13 cellular contexts compared by ENCODE assay signal in the genomic region with DNA sequence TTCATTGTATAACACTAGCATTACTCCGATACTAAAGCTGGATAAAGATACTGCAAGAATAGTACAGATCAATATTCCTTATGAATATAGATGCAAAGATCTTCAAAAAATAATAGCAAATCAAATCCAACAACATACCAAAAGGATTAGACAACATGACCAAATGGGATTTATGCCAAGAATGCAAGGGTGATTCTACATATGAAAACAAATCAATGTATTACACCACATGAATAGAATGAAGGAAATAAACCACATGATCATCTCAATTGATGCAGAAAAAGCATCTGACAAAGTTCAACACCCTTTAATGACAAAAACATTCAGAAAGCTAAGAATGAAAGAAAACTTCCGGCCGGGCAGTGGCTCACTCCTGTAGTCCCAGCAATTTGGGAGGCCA. TPM values are rescaled to one million over a fixed set of nuclear protein-coding genes. Genes with fewer than 3 reads are reported as not detected.
A peak's percentile ranks its signal among the peaks of the same experiment; 100 is the strongest.
DNase-seq lines count a peak whose midpoint lies in the region; ATAC-seq and TF ChIP-seq lines count a peak whose summit lies in the region.
"Had no signal": no experiment of that assay in that cellular context is flagged by ENCODE, and none has a peak within 500 bp of the region (broad histone marks: within the 10 kb centered on the region; RNA-seq: fewer than 3 reads in every experiment).

No MANE protein-coding gene starts in this region.

- WGBS in GM23248 (ENCODE audit: low coverage in 1 of 2, low lambda C conversion rate in 2 of 2, missing lambda C conversion rate in 2 of 2), 2 experiments, result 97 to 100% methylated on average over 1 to 3 of the region's 3 CpGs

- H3K9ac ChIP-seq in GM23248, result no peak overlapping the region

- ATAC-seq in left colon (no peak), left lung (no peak)
- ATAC-seq: right cardiac atrium; stimulated activated naive CD8-positive, alpha-beta T cell treated with anti-CD3 and anti-CD28 coated beads, Interleukin-15, Interleukin-2, amounts not matched to agents 100 U/mL and 50 U/mL, for 24 hours had no signal

- TF ChIP-seq CTCF in fibroblast of pulmonary artery (IDR thresholded peaks at IDR 0.05; ENCODE audit: low read length, missing control alignments) (no peak), left lung (IDR thresholded peaks at IDR 0.05) (no peak)

- H3K4me1 ChIP-seq in GM23248 (ENCODE audit: insufficient read depth) (peaks cover 12% of the 10 kb centered on the region), left lung (no peaks in the 10 kb centered on the region)

- H3K27ac ChIP-seq in GM23248 (0 out of 2 replicates have a peak overlapping the region, but pooled peaks have one; percentile 18), left lung (no peak overlapping the region)

- H3F3A ChIP-seq in GM23248 (ENCODE audit: insufficient read depth), result peaks cover 8% of the 10 kb centered on the region

- no peaks in the 10 kb centered on the region for H3K9me2 ChIP-seq in GM23248 (ENCODE audit: insufficient read depth)

- no peak overlapping the region for H3K4me2 ChIP-seq in GM23248 (ENCODE audit: unreplicated experiment)

- H3K27me3 ChIP-seq in GM23248 (replicated peaks; ENCODE audit: insufficient read depth) (no peaks in the 10 kb centered on the region), left lung (no peaks in the 10 kb centered on the region)

- H3K9me3 ChIP-seq in GM23248 (ENCODE audit: low read depth) (no peaks in the 10 kb centered on the region), left lung (no peaks in the 10 kb centered on the region)

- H3K36me3 ChIP-seq in GM23248 (ENCODE audit: low read depth), result peaks cover 5% of the 10 kb centered on the region; the same call in 1 of the 2 replicates
- no peaks in the 10 kb centered on the region for H3K36me3 ChIP-seq in left lung

- peaks cover 12% of the 10 kb centered on the region for H3K79me2 ChIP-seq in GM23248 (ENCODE audit: insufficient read depth)

- intact Hi-C loops in left colon (cut with DNase I, micrococcal nuclease), result no loop called here
- intact Hi-C loops in left lung (cut with DNase I), result no loop called here

- H4K20me1 ChIP-seq in GM23248 (ENCODE audit: insufficient read depth), result no peaks in the 10 kb centered on the region

- no peak overlapping the region for H3K4me3 ChIP-seq in GM23248
- H3K4me3 ChIP-seq in fibroblast of pulmonary artery (replicated peaks; ENCODE audit: low read depth, low read length), result no peak overlapping the region
- H3K4me3 ChIP-seq in skeletal muscle cell (ENCODE audit: low read depth, low read length), result no peak overlapping the region
- H3K4me3 ChIP-seq in left lung, result no peak overlapping the region

- DNase-seq in GM23248 (peak; percentile 57), amniotic epithelial cell (ENCODE audit: low read depth) (peak; percentile 48), fibroblast of pulmonary artery (ENCODE audit: low read depth) (peak; percentile 73), skeletal muscle cell (ENCODE audit: low read depth) (peak; percentile 37), left colon (no peak), left lung (no peak), NCI-H2081 treated with DMSO at 0.1 percent for 48 hours (lab: John Stamatoyannopoulos, UW) (no peak), DMS53 (lab: John Stamatoyannopoulos, UW) (no peak)
- DNase-seq: activated naive CD4-positive, alpha-beta T cell treated with anti-CD3 and anti-CD28 coated beads for 36 hours; cerebellar nuclear complex; NCI-H2171 treated with DMSO at 0.1 percent for 48 hours; right cardiac atrium; stimulated activated naive CD8-positive, alpha-beta T cell treated with anti-CD3 and anti-CD28 coated beads, Interleukin-15, Interleukin-2, amounts not matched to agents 100 U/mL and 50 U/mL, for 24 hours had no signal

- H2AFZ ChIP-seq in GM23248, result no peak overlapping the region

- in situ Hi-C loops in GM23248 (cut with MboI), result no loop called here

RNA-seq across cellular contexts. Expression of a gene that starts 42.8 kb away (rescaled TPM):
- 158 and 169 TPM in 2 replicates for total RNA-seq in GM23248 (2014; rRNA removed; shearing (Covaris generic))
- polyA plus RNA-seq in GM23248 (2016; fragmentation: Nextera tagmentation; extraction: Ambion mirVana), result 153 and 158 TPM in 2 replicates
- total RNA-seq in left colon (10 to 100 TPM; 26.0 to 33.8 TPM), left lung (10 to 100 TPM; 34.4 to 41.1 TPM)

RNA-seq across cellular contexts. Expression of a gene that starts 48.8 kb away (rescaled TPM):
- 155 and 175 TPM in 2 replicates for total RNA-seq in GM23248 (2014; rRNA removed; shearing (Covaris generic))
- 275 TPM in 2 replicates for polyA plus RNA-seq in GM23248 (2016; fragmentation: Nextera tagmentation; extraction: Ambion mirVana)
- 10 to 100 TPM; 72.2 to 98.6 TPM for total RNA-seq in left colon
- total RNA-seq in left lung, result 100 to 1,000 TPM; 159 to 160 TPM

Comparison
In these comparisons a context has a peak if more than half of its experiments do, and no peak if none do; other contexts are left out.
1. DNase-seq: peak in GM23248 (single experiment), amniotic epithelial cell (single experiment), fibroblast of pulmonary artery (single experiment) and skeletal muscle cell (single experiment); none in left colon (0 of 2), left lung (0 of 2), NCI-H2081 treated with DMSO at 0.1 percent for 48 hours (single experiment) and DMS53 (single experiment).